ENCODE assay signal across 25 cellular contexts in genomic region chr11:3956038-3956437, GRCh38.
DNase-seq lines count a peak whose midpoint lies in the region; ATAC-seq and TF ChIP-seq lines count a peak whose summit lies in the region.
"Had no signal": no experiment of that assay in that cellular context is flagged by ENCODE, and none has a peak within 500 bp of the region (broad histone marks: within the 10 kb centered on the region; RNA-seq: fewer than 3 reads in every experiment).

No MANE protein-coding gene starts in this region.

- H3K4me3 ChIP-seq in DOHH2 (ENCODE audit: low read length): no peak overlapping the region
- H3K4me3 ChIP-seq: skin epidermis had no signal

- peaks cover 25% of the 10 kb centered on the region for H3K4me1 ChIP-seq in DOHH2 (ENCODE audit: control insufficient read depth, low read length)

- peaks cover 7% of the 10 kb centered on the region; the same call in 1 of the 2 replicates for H3F3A ChIP-seq in DOHH2 (ENCODE audit: control insufficient read depth, insufficient read depth)

- peaks cover 70% of the 10 kb centered on the region for H3K4me1 Mint-ChIP-seq in activated CD4-positive, alpha-beta T cell treated with anti-CD3 and anti-CD28 coated beads, Interleukin-2, amount 10 ng/mL, durations not matched to agents 24 days and 14 days
- peaks cover 71% of the 10 kb centered on the region for H3K4me1 Mint-ChIP-seq in activated T-helper 1 cell treated with anti-CD3 and anti-CD28 coated beads, Interleukin-12 subunit alpha, Interleukin-12 subunit beta, Interleukin-2, Interleukin-4 antibody, amounts not matched to agents 30 ng/mL and 10 ng/mL and 1 ng/mL, durations not matched to agents 14 hours and 24 hours and 36 hours (ENCODE audit: low read depth)
- peaks cover 45 to 90% (median 87%) of the 10 kb centered on the region in 4 donors for H3K4me1 Mint-ChIP-seq in naive thymus-derived CD8-positive, alpha-beta T cell

- H3K4me3 Mint-ChIP-seq in activated CD4-positive, alpha-beta T cell treated with anti-CD3 and anti-CD28 coated beads, Interleukin-2, amount 10 ng/mL, durations not matched to agents 24 days and 14 days: peak overlapping the region; percentile 23
- peak overlapping the region; percentile 15 for H3K4me3 Mint-ChIP-seq in activated T-helper 1 cell treated with anti-CD3 and anti-CD28 coated beads, Interleukin-12 subunit alpha, Interleukin-12 subunit beta, Interleukin-2, Interleukin-4 antibody, amounts not matched to agents 30 ng/mL and 10 ng/mL and 1 ng/mL, durations not matched to agents 14 hours and 24 hours and 36 hours
- H3K4me3 Mint-ChIP-seq in naive thymus-derived CD8-positive, alpha-beta T cell: peak overlapping the region in 5 of 10 donors; percentile 1 to 37 (median 2)
- H3K4me3 Mint-ChIP-seq: CD8-positive, alpha-beta T cell; nephron; type B pancreatic cell had no signal

- H4K20me1 ChIP-seq in DOHH2 (ENCODE audit: control insufficient read depth, insufficient read depth, low read depth, low read length): no peaks in the 10 kb centered on the region

- peak overlapping the region; percentile 25; the same call in 1 of the 2 replicates for H3K4me2 ChIP-seq in DOHH2 (ENCODE audit: low read length)

- H3K27ac Mint-ChIP-seq in activated CD4-positive, alpha-beta T cell treated with anti-CD3 and anti-CD28 coated beads, Interleukin-2, amount 10 ng/mL, durations not matched to agents 24 days and 14 days: peak overlapping the region; percentile 68
- H3K27ac Mint-ChIP-seq in activated T-helper 1 cell treated with anti-CD3 and anti-CD28 coated beads, Interleukin-12 subunit alpha, Interleukin-12 subunit beta, Interleukin-2, Interleukin-4 antibody, amounts not matched to agents 30 ng/mL and 10 ng/mL and 1 ng/mL, durations not matched to agents 14 hours and 24 hours and 36 hours: peak overlapping the region; percentile 41
- H3K27ac Mint-ChIP-seq in naive thymus-derived CD8-positive, alpha-beta T cell: peak overlapping the region in 7 of 10 donors; percentile 7 to 95 (median 63)
- H3K27ac Mint-ChIP-seq: nephron, type B pancreatic cell had no signal

- intact Hi-C loops in activated CD4-positive, alpha-beta T cell treated with anti-CD3 and anti-CD28 coated beads, Interleukin-2, amount 10 ng/mL, durations not matched to agents 24 days and 14 days (cut with micrococcal nuclease): loop anchor here (1.0 kb wide), 1 partner anchor 9 kb away; no protein-coding TSS in a partner anchor
- intact Hi-C loops in activated T-helper 1 cell treated with anti-CD3 and anti-CD28 coated beads, Interleukin-12 subunit alpha, Interleukin-12 subunit beta, Interleukin-2, Interleukin-4 antibody, amounts not matched to agents 30 ng/mL and 10 ng/mL and 1 ng/mL, durations not matched to agents 14 hours and 24 hours and 36 hours (cut with micrococcal nuclease): no loop called here

- H3K36me3 ChIP-seq in DOHH2 (ENCODE audit: control insufficient read depth, low read length): no peaks in the 10 kb centered on the region

- no peaks in the 10 kb centered on the region for H3K9me2 ChIP-seq in DOHH2 (replicated peaks; ENCODE audit: control insufficient read depth, low read length)

- no peak for DNase-seq in activated CD4-positive, alpha-beta T cell treated with anti-CD3 and anti-CD28 coated beads, Interleukin-2, amount 10 ng/mL, durations not matched to agents 24 days and 14 days
- DNase-seq in activated CD4-positive, alpha-beta T cell treated with anti-CD3 and anti-CD28 coated beads for 48 hours: no peak
- no peak for DNase-seq in activated T-helper 1 cell treated with anti-CD3 and anti-CD28 coated beads, Interleukin-12 subunit alpha, Interleukin-12 subunit beta, Interleukin-2, Interleukin-4 antibody, amounts not matched to agents 30 ng/mL and 10 ng/mL and 1 ng/mL, durations not matched to agents 14 hours and 24 hours and 36 hours (ENCODE audit: low spot score)
- no peak for DNase-seq in naive thymus-derived CD8-positive, alpha-beta T cell
- no peak for DNase-seq in NCI-H2107 (lab: John Stamatoyannopoulos, UW)
- DNase-seq: activated effector memory CD4-positive, alpha-beta T cell treated with Interleukin-2 at 50 U/mL for 16 hours; anterior cingulate cortex; CD8-positive, alpha-beta T cell; DMS 273 treated with DMSO at 0.1 percent for 48 hours; effector CD4-positive, alpha-beta T cell; islet precursor cell; left ventricle myocardium superior; NCI-H1048; NCI-H1694; NCI-H524 treated with DMSO at 0.1 percent for 48 hours; retina; SHP77 treated with DMSO at 0.1 percent for 48 hours; stimulated activated CD8-positive, alpha-beta memory T cell treated with anti-CD3 and anti-CD28 coated beads, Interleukin-4, amount 100 ng/mL, for 48 hours had no signal

- peak overlapping the region; percentile 31; the same call in 1 of the 2 replicates for H3K27ac ChIP-seq in DOHH2 (ENCODE audit: low read depth, low read length)

- H3K27me3 ChIP-seq in DOHH2 (ENCODE audit: control insufficient read depth, low read length): no peaks in the 10 kb centered on the region

- TF ChIP-seq CTCF in DOHH2 (IDR thresholded peaks at IDR 0.05; ENCODE audit: low read depth, low read length, poor library complexity, severe bottlenecking): no peak

- H3K27me3 Mint-ChIP-seq in activated CD4-positive, alpha-beta T cell treated with anti-CD3 and anti-CD28 coated beads, Interleukin-2, amount 10 ng/mL, durations not matched to agents 24 days and 14 days: no peaks in the 10 kb centered on the region
- H3K27me3 Mint-ChIP-seq in activated T-helper 1 cell treated with anti-CD3 and anti-CD28 coated beads, Interleukin-12 subunit alpha, Interleukin-12 subunit beta, Interleukin-2, Interleukin-4 antibody, amounts not matched to agents 30 ng/mL and 10 ng/mL and 1 ng/mL, durations not matched to agents 14 hours and 24 hours and 36 hours (ENCODE audit: insufficient read depth): no peaks in the 10 kb centered on the region
- no peaks in the 10 kb centered on the region for H3K27me3 Mint-ChIP-seq in naive thymus-derived CD8-positive, alpha-beta T cell
- H3K27me3 Mint-ChIP-seq: type B pancreatic cell had no signal

- no peak for ATAC-seq in naive thymus-derived CD8-positive, alpha-beta T cell
- no peak for ATAC-seq in HG03342 (IDR thresholded peaks at IDR 0.05; ENCODE audit: unreplicated experiment)
- ATAC-seq in GM18868 (IDR thresholded peaks at IDR 0.05; ENCODE audit: unreplicated experiment): no peak
- ATAC-seq: CD8-positive, alpha-beta T cell; left ventricle myocardium superior; Panc1 had no signal

- H3K9me3 Mint-ChIP-seq in activated CD4-positive, alpha-beta T cell treated with anti-CD3 and anti-CD28 coated beads, Interleukin-2, amount 10 ng/mL, durations not matched to agents 24 days and 14 days: no peaks in the 10 kb centered on the region
- peaks cover 7% of the 10 kb centered on the region for H3K9me3 Mint-ChIP-seq in activated T-helper 1 cell treated with anti-CD3 and anti-CD28 coated beads, Interleukin-12 subunit alpha, Interleukin-12 subunit beta, Interleukin-2, Interleukin-4 antibody, amounts not matched to agents 30 ng/mL and 10 ng/mL and 1 ng/mL, durations not matched to agents 14 hours and 24 hours and 36 hours
- peaks cover 0 to 3% (median 0%) of the 10 kb centered on the region in 9 donors for H3K9me3 Mint-ChIP-seq in naive thymus-derived CD8-positive, alpha-beta T cell
- H3K9me3 Mint-ChIP-seq: CD8-positive, alpha-beta T cell; nephron; type B pancreatic cell had no signal

- POLR2A ChIA-PET in naive thymus-derived CD8-positive, alpha-beta T cell (lab: Charles Lee): interaction anchor here (0.7 kb wide), 1 partner anchor 90 kb away, joined by 3 read pairs; no protein-coding TSS in a partner anchor

- H3K9me3 ChIP-seq in DOHH2 (ENCODE audit: control insufficient read depth, insufficient read depth, low read length): no peaks in the 10 kb centered on the region

- no peaks in the 10 kb centered on the region for H3K79me2 ChIP-seq in DOHH2 (ENCODE audit: control insufficient read depth, low read length)

- H3K36me3 Mint-ChIP-seq in activated CD4-positive, alpha-beta T cell treated with anti-CD3 and anti-CD28 coated beads, Interleukin-2, amount 10 ng/mL, durations not matched to agents 24 days and 14 days (ENCODE audit: low read depth): peaks cover 22% of the 10 kb centered on the region
- H3K36me3 Mint-ChIP-seq in activated T-helper 1 cell treated with anti-CD3 and anti-CD28 coated beads, Interleukin-12 subunit alpha, Interleukin-12 subunit beta, Interleukin-2, Interleukin-4 antibody, amounts not matched to agents 30 ng/mL and 10 ng/mL and 1 ng/mL, durations not matched to agents 14 hours and 24 hours and 36 hours (ENCODE audit: low read depth): peaks cover 13% of the 10 kb centered on the region
- peaks cover 0 to 11% (median 0%) of the 10 kb centered on the region in 3 donors for H3K36me3 Mint-ChIP-seq in naive thymus-derived CD8-positive, alpha-beta T cell
- H3K36me3 Mint-ChIP-seq: CD8-positive, alpha-beta T cell; type B pancreatic cell had no signal
